Comparison of ENCODE assay signal across 8 cellular contexts in genomic region chr4:139734875-139735380, GRCh38.
A peak's percentile ranks its signal among the peaks of the same experiment; 100 is the strongest.
DNase-seq lines count a peak whose midpoint lies in the region; TF ChIP-seq lines count a peak whose summit lies in the region.

No MANE protein-coding gene starts in this region.

- no peak overlapping the region for H3K9ac ChIP-seq in mammary epithelial cell (ENCODE audit: insufficient read depth, low read length)
- peak overlapping the region; percentile 49 for H3K9ac ChIP-seq in iPS-18a (ENCODE audit: low read length)

- DNase-seq in DMS79 treated with DMSO at 0.1 percent for 48 hours (lab: John Stamatoyannopoulos, UW): peak; percentile 78
- DNase-seq in HFFc6: peak; percentile 60
- peak; percentile 90 to 94 for DNase-seq in NCI-H1930 (lab: John Stamatoyannopoulos, UW)
- DNase-seq in mammary epithelial cell: peak; percentile 64
- peak; percentile 95 for DNase-seq in sigmoid colon
- DNase-seq in T-helper 9 cell: no peak

- H3K36me3 ChIP-seq in mammary epithelial cell (ENCODE audit: insufficient read depth, low read length) (no peaks in the 10 kb centered on the region), iPS-18a (ENCODE audit: control insufficient read depth, low read depth, low read length) (no peaks in the 10 kb centered on the region), sigmoid colon (no peaks in the 10 kb centered on the region)

- H3K9me3 Mint-ChIP-seq in HFFc6: no peaks in the 10 kb centered on the region

- peaks cover 3% of the 10 kb centered on the region for H3K27me3 Mint-ChIP-seq in HFFc6 (ENCODE audit: insufficient read depth)

- dilution Hi-C loops in mammary epithelial cell (cut with HindIII; ENCODE audit: low sequenced_read_pairs): no loop called here

- peak overlapping the region; percentile 85 for H3K4me2 ChIP-seq in mammary epithelial cell (ENCODE audit: insufficient read depth, low read depth, low read length)

- in situ Hi-C loops in mammary epithelial cell (cut with MboI; ENCODE audit: low sequenced_read_pairs in 2 of 2): no loop called here

- no peaks in the 10 kb centered on the region for H3K36me3 Mint-ChIP-seq in HFFc6 (ENCODE audit: low read depth)

- peak overlapping the region; percentile 35 to 36 (median 35) for H3K4me3 ChIP-seq in mammary epithelial cell (replicated peaks in 1 of 3; ENCODE audit: insufficient read depth in 1 of 3, low read depth in 2 of 3, low read length in 3 of 3)
- H3K4me3 ChIP-seq in iPS-18a (ENCODE audit: low read length): peak overlapping the region; percentile 66
- peak overlapping the region; percentile 23 to 58 (median 52) for H3K4me3 ChIP-seq in sigmoid colon

- TF ChIP-seq CTCF in HFFc6 (IDR thresholded peaks at IDR 0.05) (peak; percentile 80), VCaP (conservative IDR thresholded peaks at IDR 0.05) (peak; percentile 91), mammary epithelial cell (conservative IDR thresholded peaks at IDR 0.05 in 1 of 2, IDR thresholded peaks at IDR 0.05 in 1 of 2; ENCODE audit: extremely low read depth in 1 of 2, insufficient read depth in 1 of 2, low read depth in 1 of 2, low read length in 2 of 2) (peak; percentile 22 to 67), sigmoid colon (IDR thresholded peaks at IDR 0.05) (peak; percentile 55 to 87 (median 63))

- no peaks in the 10 kb centered on the region for H3K9me3 ChIP-seq in mammary epithelial cell (replicated peaks; ENCODE audit: insufficient read depth, low read length)
- H3K9me3 ChIP-seq in iPS-18a (ENCODE audit: control insufficient read depth, low read depth, low read length): no peaks in the 10 kb centered on the region
- H3K9me3 ChIP-seq in sigmoid colon: no peaks in the 10 kb centered on the region

- H3K4me1 Mint-ChIP-seq in HFFc6 (ENCODE audit: low read depth): peaks cover 8% of the 10 kb centered on the region

- H3K4me1 ChIP-seq in mammary epithelial cell (ENCODE audit: insufficient read depth, low read length) (peaks cover 9% of the 10 kb centered on the region), iPS-18a (ENCODE audit: control insufficient read depth, low read depth, low read length) (peaks cover 23% of the 10 kb centered on the region), sigmoid colon (peaks cover 0 to 32% (median 23%) of the 10 kb centered on the region in 4 donors)

- TF ChIP-seq POLR2A in sigmoid colon (IDR thresholded peaks at IDR 0.05): no peak

- H3K27me3 ChIP-seq in mammary epithelial cell (ENCODE audit: insufficient read depth, low read length) (peaks cover 12% of the 10 kb centered on the region), iPS-18a (ENCODE audit: control insufficient read depth, insufficient read depth, low read length) (peaks cover 20% of the 10 kb centered on the region), sigmoid colon (no peaks in the 10 kb centered on the region)

- peak overlapping the region; percentile 73 for H3K27ac ChIP-seq in VCaP
- no peak overlapping the region for H3K27ac ChIP-seq in mammary epithelial cell (ENCODE audit: insufficient read depth, low read depth, low read length)
- H3K27ac ChIP-seq in iPS-18a (ENCODE audit: low read length): no peak overlapping the region
- H3K27ac ChIP-seq in sigmoid colon: peak overlapping the region; percentile 81 to 90 (median 88)

- no TSS peak for BruUV-seq in mammary epithelial cell (replicated peaks; lab: Mats Ljungman, UMichigan)

- peak overlapping the region; percentile 71 for H3K27ac Mint-ChIP-seq in HFFc6

- H3K79me2 ChIP-seq in mammary epithelial cell (ENCODE audit: insufficient read depth, low read length): no peaks in the 10 kb centered on the region

- H3K4me3 Mint-ChIP-seq in HFFc6: peak overlapping the region; percentile 86

- no peaks in the 10 kb centered on the region for H4K20me1 ChIP-seq in mammary epithelial cell (ENCODE audit: insufficient read depth, low read length)

- H2AFZ ChIP-seq in mammary epithelial cell (ENCODE audit: low read depth, low read length): peak overlapping the region; percentile 79

- TF ChIP-seq EP300 in sigmoid colon (IDR thresholded peaks at IDR 0.05): peak in 1 of 4 donors; percentile 31

- intact Hi-C loops in mammary epithelial cell (cut with micrococcal nuclease) (loop anchor here (1.0 to 10.0 kb wide), 6 partner anchors 280 to 625 kb away; partner anchors contain the start of gene MAML3), sigmoid colon (cut with DNase I) (loop anchor here (1.0 to 10.0 kb wide), 9 partner anchors 82 to 637 kb away; partner anchors contain the start of gene SCOC)

- WGBS in mammary epithelial cell (ENCODE audit: low coverage, missing lambda C conversion rate): 6% methylated on average over 8 of the region's 42 CpGs
- 2 to 5% methylated on average over 42 of the region's 42 CpGs for WGBS in sigmoid colon, 2 donors

- CTCF ChIA-PET in mammary epithelial cell (lab: Charles Lee; ENCODE audit: low non-redundant PET): interaction anchor here (1.1 kb wide), 1 partner anchor 625 kb away, joined by 4 read pairs; no protein-coding TSS in a partner anchor

Comparison
In these comparisons a context has a peak if more than half of its experiments do, and no peak if none do; other contexts are left out.
1. H3K27ac ChIP-seq: peak in VCaP (single experiment) and sigmoid colon (4 of 4); none in mammary epithelial cell (single experiment) and iPS-18a (single experiment).
2. Peak in every context shown above with its lines, with median percentiles within 50 percentile points of each other: CTCF ChIP-seq and H3K4me3 ChIP-seq.